15 cellular contexts compared by ENCODE assay signal in genomic region chr9:116632990-116633441, GRCh38. TPM values are rescaled to one million over a fixed set of nuclear protein-coding genes. Genes with fewer than 3 reads are reported as not detected.
DNase-seq lines count a peak whose midpoint lies in the region; ATAC-seq and TF ChIP-seq lines count a peak whose summit lies in the region.
"Had no signal": no experiment of that assay in that cellular context is flagged by ENCODE, and none has a peak within 500 bp of the region (broad histone marks: within the 10 kb centered on the region; RNA-seq: fewer than 3 reads in every experiment).

No MANE protein-coding gene starts in this region.

- H3K4me3 Mint-ChIP-seq in activated naive CD4-positive, alpha-beta T cell treated with anti-CD3 and anti-CD28 coated beads for 36 hours = no peak overlapping the region
- H3K4me3 Mint-ChIP-seq: activated T-helper 1 cell treated with anti-CD3 and anti-CD28 coated beads, Interleukin-12 subunit alpha, Interleukin-12 subunit beta, Interleukin-2, Interleukin-4 antibody, amounts not matched to agents 30 ng/mL and 10 ng/mL and 1 ng/mL, durations not matched to agents 14 hours and 24 hours and 36 hours; neural progenitor cell had no signal

- H3K4me3 ChIP-seq in gastroesophageal sphincter (no peak overlapping the region), subcutaneous abdominal adipose tissue (ENCODE audit: low read depth in 1 of 5, low read length in 5 of 5) (no peak overlapping the region)
- H3K4me3 ChIP-seq: neural progenitor cell, PC-9, tibial nerve had no signal

- no peaks in the 10 kb centered on the region for H3K4me1 Mint-ChIP-seq in activated naive CD4-positive, alpha-beta T cell treated with anti-CD3 and anti-CD28 coated beads for 36 hours (ENCODE audit: low read depth)
- H3K4me1 Mint-ChIP-seq: neural progenitor cell had no signal

- intact Hi-C loops in activated naive CD4-positive, alpha-beta T cell treated with anti-CD3 and anti-CD28 coated beads for 36 hours (cut with micrococcal nuclease) = no loop called here

- peak; percentile 63 to 74 for ATAC-seq in activated naive CD4-positive, alpha-beta T cell treated with anti-CD3 and anti-CD28 coated beads, Interleukin-2, amount 50 U/mL, for 72 hours
- ATAC-seq in gastroesophageal sphincter = peak; percentile 79

- no peak for DNase-seq in activated naive CD4-positive, alpha-beta T cell treated with anti-CD3 and anti-CD28 coated beads, Interleukin-2, amount 50 U/mL, for 72 hours (ENCODE audit: low spot score in 2 of 2)
- DNase-seq in activated naive CD4-positive, alpha-beta T cell treated with anti-CD3 and anti-CD28 coated beads for 36 hours = no peak
- DNase-seq in SK-N-DZ (ENCODE audit: low spot score) = peak; percentile 73
- no peak for DNase-seq in NCI-H526 (lab: John Stamatoyannopoulos, UW)
- no peak for DNase-seq in NCI-H187 treated with DMSO at 0.1 percent for 48 hours (lab: John Stamatoyannopoulos, UW)
- no peak for DNase-seq in HuH-7 (ENCODE audit: low spot score)
- DNase-seq: hypothalamus, NCI-H2171 treated with DMSO at 0.1 percent for 48 hours, PC-9, T-helper 2 cell had no signal

- no peaks in the 10 kb centered on the region for H3K27me3 Mint-ChIP-seq in activated naive CD4-positive, alpha-beta T cell treated with anti-CD3 and anti-CD28 coated beads for 36 hours (ENCODE audit: low read depth)

- TF ChIP-seq POLR2A in gastroesophageal sphincter (IDR thresholded peaks at IDR 0.05) = no peak

- H3K9me3 Mint-ChIP-seq in activated naive CD4-positive, alpha-beta T cell treated with anti-CD3 and anti-CD28 coated beads, Interleukin-2, amount 50 U/mL, for 72 hours = no peaks in the 10 kb centered on the region
- no peaks in the 10 kb centered on the region for H3K9me3 Mint-ChIP-seq in activated naive CD4-positive, alpha-beta T cell treated with anti-CD3 and anti-CD28 coated beads for 36 hours
- H3K9me3 Mint-ChIP-seq: activated T-helper 1 cell treated with anti-CD3 and anti-CD28 coated beads, Interleukin-12 subunit alpha, Interleukin-12 subunit beta, Interleukin-2, Interleukin-4 antibody, amounts not matched to agents 30 ng/mL and 10 ng/mL and 1 ng/mL, durations not matched to agents 14 hours and 24 hours and 36 hours; neural progenitor cell had no signal

- CTCF ChIA-PET in activated naive CD4-positive, alpha-beta T cell treated with anti-CD3 and anti-CD28 coated beads for 36 hours (lab: Charles Lee) = no interaction called here

- TF ChIP-seq EP300 in gastroesophageal sphincter (IDR thresholded peaks at IDR 0.05) = no peak

- H3K9ac ChIP-seq in subcutaneous abdominal adipose tissue (ENCODE audit: low read length in 5 of 5) = no peak overlapping the region
- H3K9ac ChIP-seq: neural progenitor cell had no signal

- no peak for TF ChIP-seq CTCF in gastroesophageal sphincter (IDR thresholded peaks at IDR 0.05)

- H3K36me3 ChIP-seq in gastroesophageal sphincter (no peaks in the 10 kb centered on the region), subcutaneous abdominal adipose tissue (ENCODE audit: control insufficient read depth in 5 of 5, insufficient read depth in 5 of 5, low read length in 5 of 5) (no peaks in the 10 kb centered on the region)
- H3K36me3 ChIP-seq: neural progenitor cell, tibial nerve had no signal

- H3K4me1 ChIP-seq in gastroesophageal sphincter (no peaks in the 10 kb centered on the region), subcutaneous abdominal adipose tissue (ENCODE audit: control insufficient read depth in 5 of 5, insufficient read depth in 5 of 5, low read length in 5 of 5) (peaks cover 0 to 5% (median 0%) of the 10 kb centered on the region in 5 donors)
- H3K4me1 ChIP-seq: neural progenitor cell, tibial nerve had no signal

- H3K27me3 ChIP-seq in gastroesophageal sphincter (no peaks in the 10 kb centered on the region), subcutaneous abdominal adipose tissue (ENCODE audit: control insufficient read depth in 5 of 5, insufficient read depth in 4 of 5, low read length in 5 of 5) (no peaks in the 10 kb centered on the region)
- H3K27me3 ChIP-seq: neural progenitor cell, tibial nerve had no signal

- H3K27ac ChIP-seq in gastroesophageal sphincter (peak overlapping the region in 2 of 4 donors; percentile 45 to 49), subcutaneous abdominal adipose tissue (ENCODE audit: low read depth, low read length) (peak overlapping the region; percentile 26)
- H3K27ac ChIP-seq: neural progenitor cell, PC-9 had no signal

- WGBS in gastroesophageal sphincter (ENCODE audit: low coverage in 1 of 2), 2 donors = 56% methylated on average over 2 to 3 of the region's 3 CpGs

- H3K9me3 ChIP-seq in gastroesophageal sphincter (no peaks in the 10 kb centered on the region), subcutaneous abdominal adipose tissue (ENCODE audit: control insufficient read depth in 5 of 5, low read length in 5 of 5) (peaks cover 0 to 2% (median 0%) of the 10 kb centered on the region in 5 donors)
- H3K9me3 ChIP-seq: tibial nerve had no signal

- peaks cover 0 to 10% of the 10 kb centered on the region in 2 donors for H3K36me3 Mint-ChIP-seq in activated naive CD4-positive, alpha-beta T cell treated with anti-CD3 and anti-CD28 coated beads, Interleukin-2, amount 50 U/mL, for 72 hours
- peaks cover 4% of the 10 kb centered on the region for H3K36me3 Mint-ChIP-seq in activated naive CD4-positive, alpha-beta T cell treated with anti-CD3 and anti-CD28 coated beads for 36 hours (ENCODE audit: low read depth)
- H3K36me3 Mint-ChIP-seq: neural progenitor cell had no signal

- H3K27ac Mint-ChIP-seq in activated naive CD4-positive, alpha-beta T cell treated with anti-CD3 and anti-CD28 coated beads, Interleukin-2, amount 50 U/mL, for 72 hours = no peak overlapping the region
- no peak overlapping the region for H3K27ac Mint-ChIP-seq in activated naive CD4-positive, alpha-beta T cell treated with anti-CD3 and anti-CD28 coated beads for 36 hours
- H3K27ac Mint-ChIP-seq: activated T-helper 1 cell treated with anti-CD3 and anti-CD28 coated beads, Interleukin-12 subunit alpha, Interleukin-12 subunit beta, Interleukin-2, Interleukin-4 antibody, amounts not matched to agents 30 ng/mL and 10 ng/mL and 1 ng/mL, durations not matched to agents 14 hours and 24 hours and 36 hours; neural progenitor cell had no signal

RNA-seq across cellular contexts. Expression of gene TRIM32, which starts 54.1 kb away (rescaled TPM):
- 10 to 100 TPM in 1 of 2 donors, 1 to 10 TPM in 1; 6.9 to 16.2 TPM for total RNA-seq in activated naive CD4-positive, alpha-beta T cell treated with anti-CD3 and anti-CD28 coated beads, Interleukin-2, amount 50 U/mL, for 72 hours
- total RNA-seq in activated naive CD4-positive, alpha-beta T cell treated with anti-CD3 and anti-CD28 coated beads for 36 hours = 10 to 100 TPM in 1 of 2 experiments, 1 to 10 TPM in 1; 8.7 to 11.0 TPM
- 10.0 TPM in 2 replicates for polyA plus RNA-seq in SK-N-DZ (2014; cell fraction: cytosol; rRNA removed)
- 5.4 and 6.7 TPM in 2 replicates for polyA plus RNA-seq in SK-N-DZ (2014; cell fraction: nucleus; rRNA removed)
- total RNA-seq in gastroesophageal sphincter = 10 to 100 TPM; 18.5 to 25.7 (median 23.1) TPM
